14 cellular contexts compared by ENCODE assay signal in genomic region chr9:74172874-74173273, GRCh38.
DNase-seq lines count a peak whose midpoint lies in the region; ATAC-seq lines count a peak whose summit lies in the region.
"Had no signal": no experiment of that assay in that cellular context is flagged by ENCODE, and none has a peak within 500 bp of the region (broad histone marks: within the 10 kb centered on the region; RNA-seq: fewer than 3 reads in every experiment).

No MANE protein-coding gene starts in this region.

- H3K79me2 ChIP-seq in GM23248 (ENCODE audit: insufficient read depth) = no peaks in the 10 kb centered on the region
- H3K79me2 ChIP-seq: hepatocyte had no signal

- in situ Hi-C loops in GM23248 (cut with MboI) = no loop called here

- H3F3A ChIP-seq in GM23248 (ENCODE audit: insufficient read depth) = no peaks in the 10 kb centered on the region

- no peaks in the 10 kb centered on the region for H4K20me1 ChIP-seq in BLaER1 treated with 17β-estradiol and CSF1 and Interleukin-3, amounts not matched to agents 10 nM and 100 nM
- H4K20me1 ChIP-seq in GM23248 (ENCODE audit: insufficient read depth) = no peaks in the 10 kb centered on the region

- H3K27me3 ChIP-seq in BLaER1 treated with 17β-estradiol and CSF1 and Interleukin-3, amounts not matched to agents 10 nM and 100 nM = no peaks in the 10 kb centered on the region
- H3K27me3 ChIP-seq in GM23248 (replicated peaks; ENCODE audit: insufficient read depth) = no peaks in the 10 kb centered on the region
- H3K27me3 ChIP-seq: hepatocyte had no signal

- H3K27ac ChIP-seq in BLaER1 treated with 17β-estradiol and CSF1 and Interleukin-3, amounts not matched to agents 10 nM and 100 nM = peak overlapping the region in 2 of 11 experiments; percentile 43 to 47; a peak in 2 of 22 replicates
- no peak overlapping the region for H3K27ac ChIP-seq in GM23248
- H3K27ac ChIP-seq: hepatocyte had no signal

- H3K4me1 ChIP-seq in BLaER1 treated with 17β-estradiol and CSF1 and Interleukin-3, amounts not matched to agents 10 nM and 100 nM = peaks cover 5 to 30% (median 12%) of the 10 kb centered on the region in 10 experiments; a peak in 16 of 20 replicates
- no peaks in the 10 kb centered on the region for H3K4me1 ChIP-seq in GM23248 (ENCODE audit: insufficient read depth)

- H3K9me2 ChIP-seq in GM23248 (ENCODE audit: insufficient read depth) = no peaks in the 10 kb centered on the region

- ATAC-seq in GM19328 (IDR thresholded peaks at IDR 0.05; ENCODE audit: unreplicated experiment) (peak; percentile 99), HG02763 (IDR thresholded peaks at IDR 0.05; ENCODE audit: unreplicated experiment) (peak; percentile 97), HG03469 (IDR thresholded peaks at IDR 0.05; ENCODE audit: unreplicated experiment) (peak; percentile 98)
- ATAC-seq: activated CD4-positive, alpha-beta T cell treated with anti-CD3 and anti-CD28 coated beads for 36 hours; activated naive CD4-positive, alpha-beta T cell treated with anti-CD3 and anti-CD28 coated beads, Interleukin-2, amount 50 U/mL, for 72 hours; Right ventricle myocardium inferior had no signal

- no peak overlapping the region for H2AFZ ChIP-seq in GM23248
- H2AFZ ChIP-seq: hepatocyte had no signal

- peaks cover 0 to 18% (median 6%) of the 10 kb centered on the region in 11 experiments; a peak in 5 of 22 replicates for H3K9me3 ChIP-seq in BLaER1 treated with 17β-estradiol and CSF1 and Interleukin-3, amounts not matched to agents 10 nM and 100 nM (replicated peaks in 1 of 11)
- H3K9me3 ChIP-seq in GM23248 (ENCODE audit: low read depth) = no peaks in the 10 kb centered on the region

- no peak for DNase-seq in middle frontal gyrus (ENCODE audit: extremely low spot score, low spot score)
- DNase-seq in NCI-H2107 (lab: John Stamatoyannopoulos, UW) = no peak
- no peak for DNase-seq in GM23248
- DNase-seq in NCI-H345 (lab: John Stamatoyannopoulos, UW) = no peak
- DNase-seq: activated CD4-positive, alpha-beta T cell treated with anti-CD3 and anti-CD28 coated beads for 36 hours; effector memory CD4-positive, alpha-beta T cell; NCI-H1694 had no signal

- no peak overlapping the region; a peak in 1 of 20 replicates for H3K4me3 ChIP-seq in BLaER1 treated with 17β-estradiol and CSF1 and Interleukin-3, amounts not matched to agents 10 nM and 100 nM
- no peak overlapping the region for H3K4me3 ChIP-seq in GM23248
- H3K4me3 ChIP-seq: hepatocyte had no signal

- peaks cover 0 to 34% (median 8%) of the 10 kb centered on the region in 11 experiments; a peak in 11 of 22 replicates for H3K36me3 ChIP-seq in BLaER1 treated with 17β-estradiol and CSF1 and Interleukin-3, amounts not matched to agents 10 nM and 100 nM
- H3K36me3 ChIP-seq in GM23248 (ENCODE audit: low read depth) = no peaks in the 10 kb centered on the region

- 20% methylated on average over 3 of the region's 3 CpGs for WGBS in GM23248 (ENCODE audit: low coverage in 1 of 2, low lambda C conversion rate in 2 of 2, missing lambda C conversion rate in 2 of 2), 2 experiments

- peak overlapping the region; percentile 1 to 52 (median 42); a peak in 16 of 22 replicates for H3K4me2 ChIP-seq in BLaER1 treated with 17β-estradiol and CSF1 and Interleukin-3, amounts not matched to agents 10 nM and 100 nM
- H3K4me2 ChIP-seq in GM23248 (ENCODE audit: unreplicated experiment) = no peak overlapping the region
- H3K4me2 ChIP-seq: hepatocyte had no signal

- no peak overlapping the region for H3K9ac ChIP-seq in BLaER1 treated with 17β-estradiol and CSF1 and Interleukin-3, amounts not matched to agents 10 nM and 100 nM
- no peak overlapping the region for H3K9ac ChIP-seq in GM23248
